In genomic region chr5:68689010-68689409, GRCh38 we compare ENCODE assay signal across 21 cellular contexts.
DNase-seq lines count a peak whose midpoint lies in the region; ATAC-seq and TF ChIP-seq lines count a peak whose summit lies in the region.
"Had no signal": no experiment of that assay in that cellular context is flagged by ENCODE, and none has a peak within 500 bp of the region (broad histone marks: within the 10 kb centered on the region; RNA-seq: fewer than 3 reads in every experiment).

No MANE protein-coding gene starts in this region.

- peaks cover 8% of the 10 kb centered on the region for H3K27me3 Mint-ChIP-seq in activated CD8-positive, alpha-beta T cell treated with anti-CD3 and anti-CD28 coated beads, Interleukin-2, amount 10 ng/mL, durations not matched to agents 7 days and 5 days (ENCODE audit: low read depth)
- H3K27me3 Mint-ChIP-seq in activated CD8-positive, alpha-beta T cell treated with anti-CD3 and anti-CD28 coated beads for 36 hours: no peaks in the 10 kb centered on the region
- H3K27me3 Mint-ChIP-seq in activated T-helper 17 cell treated with anti-CD3 and anti-CD28 coated beads, Interleukin-2, amount 50 U/mL, for 72 hours: peaks cover 14% of the 10 kb centered on the region

- no peaks in the 10 kb centered on the region for H3K36me3 Mint-ChIP-seq in activated CD8-positive, alpha-beta T cell treated with anti-CD3 and anti-CD28 coated beads, Interleukin-2, amount 10 ng/mL, durations not matched to agents 7 days and 5 days (ENCODE audit: low read depth)
- no peaks in the 10 kb centered on the region for H3K36me3 Mint-ChIP-seq in activated CD8-positive, alpha-beta T cell treated with anti-CD3 and anti-CD28 coated beads for 36 hours (ENCODE audit: low read depth)
- H3K36me3 Mint-ChIP-seq in activated T-helper 17 cell treated with anti-CD3 and anti-CD28 coated beads, Interleukin-2, amount 50 U/mL, for 72 hours (ENCODE audit: low read depth): no peaks in the 10 kb centered on the region
- H3K36me3 Mint-ChIP-seq: CD4-positive, alpha-beta memory T cell had no signal

- POLR2A ChIA-PET in activated CD8-positive, alpha-beta T cell treated with anti-CD3 and anti-CD28 coated beads, Interleukin-2, amount 10 ng/mL, durations not matched to agents 7 days and 5 days (lab: Charles Lee): no interaction called here
- POLR2A ChIA-PET in activated CD8-positive, alpha-beta T cell treated with anti-CD3 and anti-CD28 coated beads for 36 hours (lab: Charles Lee): no interaction called here

- TF ChIP-seq CTCF in activated CD8-positive, alpha-beta T cell treated with anti-CD3 and anti-CD28 coated beads for 36 hours (IDR thresholded peaks at IDR 0.05): no peak
- no peak for TF ChIP-seq CTCF in GM20000 (IDR thresholded peaks at IDR 0.05; ENCODE audit: extremely low read depth, missing control alignments)

- no peak overlapping the region for H3K27ac Mint-ChIP-seq in activated CD8-positive, alpha-beta T cell treated with anti-CD3 and anti-CD28 coated beads, Interleukin-2, amount 10 ng/mL, durations not matched to agents 7 days and 5 days
- no peak overlapping the region for H3K27ac Mint-ChIP-seq in activated CD8-positive, alpha-beta T cell treated with anti-CD3 and anti-CD28 coated beads for 36 hours
- no peak overlapping the region for H3K27ac Mint-ChIP-seq in activated T-helper 17 cell treated with anti-CD3 and anti-CD28 coated beads, Interleukin-2, amount 50 U/mL, for 72 hours
- H3K27ac Mint-ChIP-seq: CD4-positive, alpha-beta memory T cell had no signal

- H3K4me1 Mint-ChIP-seq in activated CD8-positive, alpha-beta T cell treated with anti-CD3 and anti-CD28 coated beads, Interleukin-2, amount 10 ng/mL, durations not matched to agents 7 days and 5 days (ENCODE audit: low read depth): no peaks in the 10 kb centered on the region
- H3K4me1 Mint-ChIP-seq in activated CD8-positive, alpha-beta T cell treated with anti-CD3 and anti-CD28 coated beads for 36 hours (ENCODE audit: low read depth): no peaks in the 10 kb centered on the region
- H3K4me1 Mint-ChIP-seq in activated T-helper 17 cell treated with anti-CD3 and anti-CD28 coated beads, Interleukin-2, amount 50 U/mL, for 72 hours: no peaks in the 10 kb centered on the region
- H3K4me1 Mint-ChIP-seq: CD4-positive, alpha-beta memory T cell; H9 had no signal

- CTCF ChIA-PET in activated CD8-positive, alpha-beta T cell treated with anti-CD3 and anti-CD28 coated beads, Interleukin-2, amount 10 ng/mL, durations not matched to agents 7 days and 5 days (lab: Charles Lee): interaction anchor here (1.2 kb wide), 2 partner anchors 11 to 22 kb away, joined by 3 to 8 read pairs; no protein-coding TSS in a partner anchor
- CTCF ChIA-PET in activated CD8-positive, alpha-beta T cell treated with anti-CD3 and anti-CD28 coated beads for 36 hours (lab: Charles Lee): no interaction called here

- H3K4me3 Mint-ChIP-seq in activated CD8-positive, alpha-beta T cell treated with anti-CD3 and anti-CD28 coated beads, Interleukin-2, amount 10 ng/mL, durations not matched to agents 7 days and 5 days: no peak overlapping the region
- no peak overlapping the region for H3K4me3 Mint-ChIP-seq in activated CD8-positive, alpha-beta T cell treated with anti-CD3 and anti-CD28 coated beads for 36 hours
- no peak overlapping the region for H3K4me3 Mint-ChIP-seq in activated T-helper 17 cell treated with anti-CD3 and anti-CD28 coated beads, Interleukin-2, amount 50 U/mL, for 72 hours
- H3K4me3 Mint-ChIP-seq: CD4-positive, alpha-beta memory T cell; H9 had no signal

- no peaks in the 10 kb centered on the region for H3K9me3 Mint-ChIP-seq in activated CD8-positive, alpha-beta T cell treated with anti-CD3 and anti-CD28 coated beads, Interleukin-2, amount 10 ng/mL, durations not matched to agents 7 days and 5 days (ENCODE audit: insufficient read depth)
- peaks cover 12% of the 10 kb centered on the region for H3K9me3 Mint-ChIP-seq in activated CD8-positive, alpha-beta T cell treated with anti-CD3 and anti-CD28 coated beads for 36 hours
- H3K9me3 Mint-ChIP-seq in activated T-helper 17 cell treated with anti-CD3 and anti-CD28 coated beads, Interleukin-2, amount 50 U/mL, for 72 hours: peaks cover 4% of the 10 kb centered on the region

- ATAC-seq in activated CD8-positive, alpha-beta T cell treated with anti-CD3 and anti-CD28 coated beads, Interleukin-2, amount 10 ng/mL, durations not matched to agents 7 days and 5 days: peak; percentile 58
- ATAC-seq in activated CD8-positive, alpha-beta T cell treated with anti-CD3 and anti-CD28 coated beads for 36 hours: no peak
- peak; percentile 32 for ATAC-seq in activated T-helper 17 cell treated with anti-CD3 and anti-CD28 coated beads, Interleukin-2, amount 50 U/mL, for 72 hours (replicated peaks)
- peak; percentile 43 for ATAC-seq in left lobe of liver
- ATAC-seq: A549, HCT116 had no signal

- intact Hi-C loops in activated CD8-positive, alpha-beta T cell treated with anti-CD3 and anti-CD28 coated beads for 36 hours (cut with micrococcal nuclease): no loop called here

- no peak for DNase-seq in activated CD8-positive, alpha-beta T cell treated with anti-CD3 and anti-CD28 coated beads, Interleukin-2, amount 10 ng/mL, durations not matched to agents 7 days and 5 days
- no peak for DNase-seq in activated CD8-positive, alpha-beta T cell treated with anti-CD3 and anti-CD28 coated beads for 36 hours
- no peak for DNase-seq in left lobe of liver (ENCODE audit: low spot score)
- DNase-seq in GM20000 (ENCODE audit: low spot score): no peak
- DNase-seq in NCI-H524 (lab: John Stamatoyannopoulos, UW): no peak
- DNase-seq in Ammon's horn (ENCODE audit: low spot score): no peak
- DNase-seq: 8988T; ACHN; AML-193; C1 segment of cervical spinal cord; Calu3; CD4-positive, alpha-beta memory T cell; COR-L47; DMS53; DMS79 treated with DMSO at 0.1 percent for 48 hours; GF-D8; GM23248; H9 had no signal
